9 cellular contexts compared by ENCODE assay signal in genomic region chr15:91942676-91943417, GRCh38.
DNase-seq lines count a peak whose midpoint lies in the region; ATAC-seq, FAIRE-seq and TF ChIP-seq lines count a peak whose summit lies in the region.
"Had no signal": no experiment of that assay in that cellular context is flagged by ENCODE, and none has a peak within 500 bp of the region (broad histone marks: within the 10 kb centered on the region; RNA-seq: fewer than 3 reads in every experiment).

No MANE protein-coding gene starts in this region.

- H4K20me1 ChIP-seq in K562 (replicated peaks; ENCODE audit: control insufficient read depth, insufficient read depth, low read length): 0 out of 2 replicates have a peak, but pooled peaks cover 4% of the 10 kb centered on the region

- H3K9me3 ChIP-seq in K562 (replicated peaks; ENCODE audit: control insufficient read depth, insufficient read depth, low read depth, low read length): no peaks in the 10 kb centered on the region

- H3K27ac Mint-ChIP-seq in stimulated activated memory B cell treated with anti-CD40 and anti-IgM and Interleukin-4, amounts not matched to agents 10 μg/mL and 1 μg/mL and 100 μg/mL, for 72 hours: no peak overlapping the region

- H3K4me1 ChIP-seq in K562 (replicated peaks in 1 of 2; ENCODE audit: control insufficient read depth in 2 of 2, insufficient read depth in 2 of 2, low read length in 2 of 2): peaks cover 0 to 9% of the 10 kb centered on the region in 2 experiments; a peak in 3 of 5 replicates

- TF ChIP-seq CTCF in K562 (IDR thresholded peaks at IDR 0.05 in 2 of 3, conservative IDR thresholded peaks at IDR 0.05 in 1 of 3; ENCODE audit: insufficient read depth in 2 of 3, low read depth in 1 of 3, low read length in 3 of 3) (no peak), kidney epithelial cell (IDR thresholded peaks at IDR 0.05; ENCODE audit: insufficient read depth, low read length, poor library complexity, severe bottlenecking) (no peak)

- peaks cover 4% of the 10 kb centered on the region for H3K36me3 Mint-ChIP-seq in stimulated activated memory B cell treated with anti-CD40 and anti-IgM and Interleukin-4, amounts not matched to agents 10 μg/mL and 1 μg/mL and 100 μg/mL, for 72 hours

- no peak overlapping the region for H2AFZ ChIP-seq in K562 (ENCODE audit: low read depth, low read length)

- H3K27me3 ChIP-seq in K562 (ENCODE audit: control insufficient read depth in 2 of 2, insufficient read depth in 2 of 2, low read length in 2 of 2): peaks cover 13 to 21% of the 10 kb centered on the region in 2 experiments; a peak in 4 of 5 replicates
- no peaks in the 10 kb centered on the region for H3K27me3 ChIP-seq in kidney epithelial cell (ENCODE audit: control insufficient read depth, insufficient read depth, low read length)

- H3K9me3 Mint-ChIP-seq in stimulated activated memory B cell treated with anti-CD40 and anti-IgM and Interleukin-4, amounts not matched to agents 10 μg/mL and 1 μg/mL and 100 μg/mL, for 72 hours: peaks cover 5% of the 10 kb centered on the region

- H3K79me2 ChIP-seq in K562 (ENCODE audit: control insufficient read depth, insufficient read depth, low read length): no peaks in the 10 kb centered on the region

- no peak for TF ChIP-seq POLR2A in K562 (conservative IDR thresholded peaks at IDR 0.05)

- H3K9me1 ChIP-seq in K562 (ENCODE audit: control insufficient read depth, insufficient read depth, low read length): no peaks in the 10 kb centered on the region

- POLR2A ChIA-PET in K562 (lab: Yijun Ruan, JAX): no interaction called here

- intact Hi-C loops in K562 (cut with micrococcal nuclease): no loop called here

- no peak for FAIRE-seq in K562 (lab: Jason Lieb, UNC)
- FAIRE-seq: TTC549 had no signal

- no peak overlapping the region for H3K27ac ChIP-seq in K562 (ENCODE audit: extremely low read depth, low read depth, low read length)

- no TSS peak for BruUV-seq in K562 (replicated peaks; lab: Mats Ljungman, UMichigan)

- TF ChIP-seq RAD21 in K562 (CRISPR knock-in tag; conservative IDR thresholded peaks at IDR 0.05 in 1 of 2, IDR thresholded peaks at IDR 0.05 in 1 of 2): no peak

- H3K36me3 ChIP-seq in K562 (ENCODE audit: control insufficient read depth, insufficient read depth, low read length) (no peaks in the 10 kb centered on the region), kidney epithelial cell (ENCODE audit: control insufficient read depth, insufficient read depth, low read length) (no peaks in the 10 kb centered on the region)

- H3K4me3 ChIP-seq in K562 (no peak overlapping the region), kidney epithelial cell (ENCODE audit: low read depth, low read length) (no peak overlapping the region)

- no peak overlapping the region for H3K4me2 ChIP-seq in K562 (ENCODE audit: insufficient read depth, low read length)

- DNase-seq in Daoy (ENCODE audit: low read depth) (peak; percentile 85), NOMO-1 treated with DMSO at 0.1 percent for 48 hours (lab: John Stamatoyannopoulos, UW; ENCODE audit: unreplicated experiment) (peak; percentile 97), K562 (ENCODE audit: extremely low read depth in 1 of 4, low spot score in 3 of 4) (no peak), kidney epithelial cell (ENCODE audit: low read depth) (peak; percentile 88), NCI-H1930 (lab: John Stamatoyannopoulos, UW) (no peak)

- peaks cover 15% of the 10 kb centered on the region for H3K27me3 Mint-ChIP-seq in stimulated activated memory B cell treated with anti-CD40 and anti-IgM and Interleukin-4, amounts not matched to agents 10 μg/mL and 1 μg/mL and 100 μg/mL, for 72 hours

- H3K9ac ChIP-seq in K562 (ENCODE audit: insufficient read depth in 1 of 2, low read depth in 2 of 2, low read length in 2 of 2): no peak overlapping the region

- in situ Hi-C loops in K562 (cut with MboI): no loop called here

- WGBS in K562 (ENCODE audit: insufficient coverage, low coverage, missing lambda C conversion rate): 0% methylated on average over 10 of the region's 10 CpGs

- CTCF ChIA-PET in K562 (lab: Yijun Ruan, JAX; ENCODE audit: low intra/inter-chr PET ratio): no interaction called here

- H3K4me1 Mint-ChIP-seq in stimulated activated memory B cell treated with anti-CD40 and anti-IgM and Interleukin-4, amounts not matched to agents 10 μg/mL and 1 μg/mL and 100 μg/mL, for 72 hours: no peaks in the 10 kb centered on the region

- ATAC-seq in HG02981 (IDR thresholded peaks at IDR 0.05; ENCODE audit: unreplicated experiment) (peak; percentile 73), K562 (no peak), GM21825 (IDR thresholded peaks at IDR 0.05; ENCODE audit: unreplicated experiment) (no peak)
- peak; percentile 44 for ATAC-seq in stimulated activated memory B cell treated with anti-CD40 and anti-IgM and Interleukin-4, amounts not matched to agents 10 μg/mL and 1 μg/mL and 100 μg/mL, for 72 hours

- TF ChIP-seq EP300 in K562 (IDR thresholded peaks at IDR 0.05; ENCODE audit: low read length): no peak

- no peak overlapping the region for H3K4me3 Mint-ChIP-seq in stimulated activated memory B cell treated with anti-CD40 and anti-IgM and Interleukin-4, amounts not matched to agents 10 μg/mL and 1 μg/mL and 100 μg/mL, for 72 hours

TF ChIP-seq in K562, 482 proteins besides CTCF, POLR2A, EP300 and RAD21:
- TF ChIP-seq CEBPB (tag; IDR thresholded peaks at IDR 0.05) (peak; percentile 97), NFIC (IDR thresholded peaks at IDR 0.05) (no peak), ARID3B (CRISPR knock-in tag; IDR thresholded peaks at IDR 0.05; ENCODE audit: borderline replicate concordance) (no peak), CEBPG (CRISPR knock-in tag; IDR thresholded peaks at IDR 0.05) (no peak), CEBPG (tag; conservative IDR thresholded peaks at IDR 0.05 in 1 of 2, IDR thresholded peaks at IDR 0.05 in 1 of 2) (peak; percentile 85 to 99), EZH2 (IDR thresholded peaks at IDR 0.05; ENCODE audit: borderline replicate concordance, low read depth, low read length) (no peak)
- TF ChIP-seq, protein P1, sequence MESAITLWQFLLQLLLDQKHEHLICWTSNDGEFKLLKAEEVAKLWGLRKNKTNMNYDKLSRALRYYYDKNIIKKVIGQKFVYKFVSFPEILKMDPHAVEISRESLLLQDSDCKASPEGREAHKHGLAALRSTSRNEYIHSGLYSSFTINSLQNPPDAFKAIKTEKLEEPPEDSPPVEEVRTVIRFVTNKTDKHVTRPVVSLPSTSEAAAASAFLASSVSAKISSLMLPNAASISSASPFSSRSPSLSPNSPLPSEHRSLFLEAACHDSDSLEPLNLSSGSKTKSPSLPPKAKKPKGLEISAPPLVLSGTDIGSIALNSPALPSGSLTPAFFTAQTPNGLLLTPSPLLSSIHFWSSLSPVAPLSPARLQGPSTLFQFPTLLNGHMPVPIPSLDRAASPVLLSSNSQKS (CRISPR knock-in tag; IDR thresholded peaks at IDR 0.05): no peak
- TF ChIP-seq, protein P2, sequence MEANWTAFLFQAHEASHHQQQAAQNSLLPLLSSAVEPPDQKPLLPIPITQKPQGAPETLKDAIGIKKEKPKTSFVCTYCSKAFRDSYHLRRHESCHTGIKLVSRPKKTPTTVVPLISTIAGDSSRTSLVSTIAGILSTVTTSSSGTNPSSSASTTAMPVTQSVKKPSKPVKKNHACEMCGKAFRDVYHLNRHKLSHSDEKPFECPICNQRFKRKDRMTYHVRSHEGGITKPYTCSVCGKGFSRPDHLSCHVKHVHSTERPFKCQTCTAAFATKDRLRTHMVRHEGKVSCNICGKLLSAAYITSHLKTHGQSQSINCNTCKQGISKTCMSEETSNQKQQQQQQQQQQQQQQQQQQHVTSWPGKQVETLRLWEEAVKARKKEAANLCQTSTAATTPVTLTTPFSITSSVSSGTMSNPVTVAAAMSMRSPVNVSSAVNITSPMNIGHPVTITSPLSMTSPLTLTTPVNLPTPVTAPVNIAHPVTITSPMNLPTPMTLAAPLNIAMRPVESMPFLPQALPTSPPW (CRISPR knock-in tag; IDR thresholded peaks at IDR 0.05): peak; percentile 52; the same call in 1 of the 2 replicates

Comparison
In these comparisons a context has a peak if more than half of its experiments do, and no peak if none do; other contexts are left out.
1. DNase-seq: peak in Daoy (single experiment), NOMO-1 treated with DMSO at 0.1 percent for 48 hours (single experiment) and kidney epithelial cell (single experiment); none in K562 (0 of 4) and NCI-H1930 (0 of 2).
2. ATAC-seq: peak in HG02981 (single experiment) and stimulated activated memory B cell treated with anti-CD40 and anti-IgM and Interleukin-4, amounts not matched to agents 10 μg/mL and 1 μg/mL and 100 μg/mL, for 72 hours (single experiment); none in K562 (single experiment) and GM21825 (single experiment).